14 cellular contexts compared by ENCODE assay signal in genomic region chr4:113437124-113437523, GRCh38.
DNase-seq lines count a peak whose midpoint lies in the region; ATAC-seq and TF ChIP-seq lines count a peak whose summit lies in the region.
"Had no signal": no experiment of that assay in that cellular context is flagged by ENCODE, and none has a peak within 500 bp of the region (broad histone marks: within the 10 kb centered on the region; RNA-seq: fewer than 3 reads in every experiment).

No MANE protein-coding gene starts in this region.

- H3K27ac Mint-ChIP-seq in CD8-positive, alpha-beta memory T cell: no peak overlapping the region

- POLR2A ChIA-PET in CD8-positive, alpha-beta memory T cell (lab: Charles Lee): no interaction called here

- H3K4me2 ChIP-seq in GM23248 (ENCODE audit: unreplicated experiment): peak overlapping the region; percentile 89

- peaks cover 49% of the 10 kb centered on the region for H3K4me1 ChIP-seq in GM23248 (ENCODE audit: insufficient read depth)
- H3K4me1 ChIP-seq in ascending aorta: peaks cover 8 to 22% of the 10 kb centered on the region in 2 donors
- H3K4me1 ChIP-seq in heart right ventricle: peaks cover 0 to 36% (median 24%) of the 10 kb centered on the region in 9 donors
- H3K4me1 ChIP-seq in CD8-positive, alpha-beta memory T cell (ENCODE audit: insufficient read depth, low read length): no peaks in the 10 kb centered on the region

- intact Hi-C loops in ascending aorta (cut with DNase I): loop anchor here (5.0 kb wide), 1 partner anchor 35 kb away; no protein-coding TSS in a partner anchor
- intact Hi-C loops in heart right ventricle (cut with DNase I): loop anchor here in 1 of 10 donors (5.0 kb wide), 1 partner anchor 325 kb away; the partner anchor contains the start of gene CAMK2D
- intact Hi-C loops in sciatic nerve (cut with DNase I): no loop called here
- intact Hi-C loops in head of caudate nucleus (cut with DNase I): no loop called here

- peaks cover 4 to 10% of the 10 kb centered on the region in 2 donors for H3K27me3 Mint-ChIP-seq in CD8-positive, alpha-beta memory T cell

- H3K27me3 ChIP-seq in GM23248 (replicated peaks; ENCODE audit: insufficient read depth) (no peaks in the 10 kb centered on the region), ascending aorta (no peaks in the 10 kb centered on the region), heart right ventricle (no peaks in the 10 kb centered on the region)
- H3K27me3 ChIP-seq in CD8-positive, alpha-beta memory T cell (ENCODE audit: insufficient read depth, low read length, poor library complexity, severe bottlenecking): no peaks in the 10 kb centered on the region

- H3K9me3 ChIP-seq in GM23248 (ENCODE audit: low read depth) (no peaks in the 10 kb centered on the region), ascending aorta (no peaks in the 10 kb centered on the region), heart right ventricle (peaks cover 0 to 4% (median 0%) of the 10 kb centered on the region in 11 donors)
- H3K9me3 ChIP-seq in CD8-positive, alpha-beta memory T cell (ENCODE audit: low read length): no peaks in the 10 kb centered on the region

- H3K27ac ChIP-seq in GM23248 (peak overlapping the region; percentile 86), ascending aorta (peak overlapping the region; percentile 51 to 64), heart right ventricle (peak overlapping the region in 9 of 10 donors; percentile 3 to 84 (median 69))
- H3K27ac ChIP-seq in CD8-positive, alpha-beta memory T cell (ENCODE audit: low read depth, low read length): no peak overlapping the region

- H3F3A ChIP-seq in GM23248 (ENCODE audit: insufficient read depth): peaks cover 55% of the 10 kb centered on the region

- CTCF ChIA-PET in CD8-positive, alpha-beta memory T cell (lab: Charles Lee): no interaction called here

- H3K9me3 Mint-ChIP-seq in CD8-positive, alpha-beta memory T cell: no peaks in the 10 kb centered on the region

- DNase-seq in GM23248: no peak
- DNase-seq in ascending aorta (ENCODE audit: low spot score in 2 of 2): no peak
- DNase-seq in heart right ventricle: no peak
- DNase-seq in sciatic nerve (ENCODE audit: low spot score): no peak
- no peak for DNase-seq in CD8-positive, alpha-beta memory T cell
- DNase-seq in NCI-H1105 (lab: John Stamatoyannopoulos, UW): no peak
- no peak for DNase-seq in head of caudate nucleus
- DNase-seq: activated CD4-positive, alpha-beta T cell treated with anti-CD3 and anti-CD28 coated beads, Interleukin-2, amount 50 U/mL, for 1 hour; H7; KG1; NCI-H146; NCI-H524 had no signal

- H3K9me2 ChIP-seq in GM23248 (ENCODE audit: insufficient read depth): no peaks in the 10 kb centered on the region

- WGBS in GM23248 (ENCODE audit: low coverage in 1 of 2, low lambda C conversion rate in 2 of 2, missing lambda C conversion rate in 2 of 2), 2 experiments: 87 to 94% methylated on average over 3 of the region's 3 CpGs
- 59% methylated on average over 3 of the region's 3 CpGs for WGBS in heart right ventricle, 2 donors

- 0 out of 2 replicates have a peak overlapping the region, but pooled peaks have one; percentile 18 for H2AFZ ChIP-seq in GM23248

- H3K36me3 ChIP-seq in GM23248 (ENCODE audit: low read depth) (no peaks in the 10 kb centered on the region), ascending aorta (no peaks in the 10 kb centered on the region), heart right ventricle (no peaks in the 10 kb centered on the region)
- H3K36me3 ChIP-seq in CD8-positive, alpha-beta memory T cell (ENCODE audit: insufficient read depth, low read length): no peaks in the 10 kb centered on the region

- peak in 6 of 8 donors; percentile 10 to 51 (median 37) for ATAC-seq in heart right ventricle
- peak; percentile 21 for ATAC-seq in sciatic nerve
- no peak for ATAC-seq in GM19351 (IDR thresholded peaks at IDR 0.05; ENCODE audit: unreplicated experiment)

- no peaks in the 10 kb centered on the region for H3K79me2 ChIP-seq in GM23248 (ENCODE audit: insufficient read depth)

- no peak overlapping the region for H3K4me3 ChIP-seq in GM23248
- H3K4me3 ChIP-seq in ascending aorta: no peak overlapping the region
- no peak overlapping the region for H3K4me3 ChIP-seq in heart right ventricle
- H3K4me3 ChIP-seq in CD8-positive, alpha-beta memory T cell (ENCODE audit: low read length): no peak overlapping the region

- H3K9ac ChIP-seq in GM23248: peak overlapping the region; percentile 49; the same call in 1 of the 2 replicates

- in situ Hi-C loops in GM23248 (cut with MboI): no loop called here

- H3K4me3 Mint-ChIP-seq in CD8-positive, alpha-beta memory T cell: no peak overlapping the region
- H3K4me3 Mint-ChIP-seq: neural crest cell had no signal

- peaks cover 0 to 4% (median 0%) of the 10 kb centered on the region in 3 donors for H3K36me3 Mint-ChIP-seq in CD8-positive, alpha-beta memory T cell

- no peaks in the 10 kb centered on the region for H4K20me1 ChIP-seq in GM23248 (ENCODE audit: insufficient read depth)

- H3K4me1 Mint-ChIP-seq in CD8-positive, alpha-beta memory T cell: peaks cover 0 to 12% (median 12%) of the 10 kb centered on the region in 3 donors

- no peak for TF ChIP-seq CTCF in ascending aorta (IDR thresholded peaks at IDR 0.05)
- TF ChIP-seq CTCF in heart right ventricle (IDR thresholded peaks at IDR 0.05): no peak
